In the genomic region with DNA sequence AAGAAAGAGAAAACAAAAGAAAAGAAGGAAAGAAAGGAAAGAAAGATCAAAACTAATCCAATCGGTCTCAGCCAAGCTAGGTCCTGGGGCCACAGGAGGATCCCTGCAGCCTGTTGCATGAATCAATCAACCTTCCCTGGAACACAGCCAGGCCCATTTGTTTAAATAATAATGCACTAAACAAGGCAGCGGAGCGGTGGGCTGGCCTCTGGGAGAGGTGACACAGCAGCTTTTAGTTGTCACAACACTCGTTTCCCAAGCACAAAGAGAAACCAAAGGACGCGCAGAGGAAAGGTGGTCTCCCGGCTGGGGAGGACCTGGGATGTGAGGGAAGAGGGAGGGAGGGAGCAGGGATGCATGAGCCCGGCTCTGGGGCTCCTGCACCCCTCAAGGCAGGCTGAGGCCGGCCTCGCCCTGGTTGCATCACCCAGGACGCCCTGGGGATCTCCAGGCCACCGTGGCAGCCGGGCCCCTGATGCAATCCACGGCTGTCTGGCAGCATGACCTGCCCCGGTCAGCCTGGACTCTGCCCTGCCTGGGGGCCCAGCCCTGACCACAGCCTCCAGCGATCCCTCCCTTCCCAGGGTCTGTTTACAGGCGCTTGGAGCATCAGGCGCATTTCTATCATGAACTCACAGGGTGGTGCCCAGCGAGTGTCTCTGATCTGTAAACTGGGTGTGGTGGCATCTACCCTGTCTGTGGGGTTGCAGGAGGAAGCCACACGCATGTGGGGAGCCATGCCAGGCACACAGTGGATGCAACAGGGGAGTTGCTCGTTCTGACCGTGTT, we compare ENCODE assay signal across 1 cellular context.
A peak's percentile ranks its signal among the peaks of the same experiment; 100 is the strongest.
TF ChIP-seq lines count a peak whose summit lies in the region.

No MANE protein-coding gene starts in this region.

TF ChIP-seq in IMR-90, 13 proteins besides CTCF, POLR2A, EP300 and RAD21:
- TF ChIP-seq CEBPB (IDR thresholded peaks at IDR 0.05; ENCODE audit: low read depth, low read length) (peak; percentile 97), MAZ (IDR thresholded peaks at IDR 0.05; ENCODE audit: borderline replicate concordance, low read depth, low read length) (peak; percentile 31; the same call in 1 of the 2 replicates), CHD1 (IDR thresholded peaks at IDR 0.05; ENCODE audit: low read depth, low read length) (no peak), FOS (IDR thresholded peaks at IDR 0.05; ENCODE audit: low read depth, low read length) (no peak), MAFK (IDR thresholded peaks at IDR 0.05; ENCODE audit: low read depth, low read length) (no peak), NFE2L2 (IDR thresholded peaks at IDR 0.05; ENCODE audit: low read depth, low read length) (peak; percentile 40; the same call in 1 of the 2 replicates)
